ENCODE assay signal across 8 cellular contexts in the genomic region with DNA sequence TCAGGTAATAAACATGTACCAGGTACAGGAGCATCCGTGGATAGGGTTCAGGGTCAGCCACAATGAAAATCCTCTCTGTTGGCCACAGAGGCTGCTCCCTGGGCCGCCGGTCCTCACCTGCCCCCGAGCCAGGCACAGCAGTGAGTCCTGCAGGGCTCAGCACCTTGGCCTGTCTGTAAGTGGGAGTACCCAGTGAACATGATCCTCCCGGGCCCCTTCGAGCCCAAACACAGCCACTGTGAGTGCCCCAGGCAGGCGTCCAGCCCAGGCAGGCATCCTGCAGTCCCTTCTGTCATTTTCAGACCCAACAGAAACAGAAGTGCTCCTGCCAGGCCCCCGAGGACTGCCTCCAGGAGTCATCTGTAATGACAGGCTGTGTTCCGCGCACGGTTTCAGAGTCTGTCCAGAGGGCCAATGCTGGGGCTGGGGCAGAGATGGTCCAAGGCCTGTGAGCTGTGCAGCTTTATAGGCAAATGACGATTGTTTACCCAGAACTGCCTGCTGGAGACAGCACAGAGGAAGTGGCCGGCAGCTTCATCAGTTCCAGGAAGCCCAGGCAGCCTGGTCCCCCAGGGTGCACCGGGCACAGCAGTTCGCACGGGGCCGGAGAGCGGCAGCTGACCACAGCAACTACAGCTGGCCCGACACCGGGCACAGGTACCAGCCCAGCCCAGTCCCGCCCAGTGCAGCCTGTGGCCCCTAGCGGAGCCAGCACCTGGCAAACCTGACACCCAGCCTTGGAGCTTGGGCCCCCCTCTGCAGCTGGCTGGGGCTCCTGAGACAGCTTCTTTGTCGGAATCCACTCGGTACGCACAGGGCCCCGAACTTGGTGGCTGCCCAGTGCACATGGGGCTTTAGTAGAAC. TPM values are rescaled to one million over a fixed set of nuclear protein-coding genes. Genes with fewer than 3 reads are reported as not detected.
A peak's percentile ranks its signal among the peaks of the same experiment; 100 is the strongest.
DNase-seq lines count a peak whose midpoint lies in the region; ATAC-seq and TF ChIP-seq lines count a peak whose summit lies in the region.

No MANE protein-coding gene starts in this region.

- peaks cover 62% of the 10 kb centered on the region for H4K20me1 ChIP-seq in smooth muscle cell (ENCODE audit: low read depth)

- DNase-seq in activated naive CD4-positive, alpha-beta T cell treated with anti-CD3 and anti-CD28 coated beads, Interleukin-2, amount 10 ng/mL, durations not matched to agents 7 days and 5 days: peak; percentile 51
- DNase-seq in activated naive CD4-positive, alpha-beta T cell treated with Interleukin-2 at 50 U/mL for 16 hours: no peak
- peak; percentile 49 to 71 for DNase-seq in activated T-cell treated with anti-CD3 and anti-CD28 coated beads, Interleukin-2, amount 50 U/mL, for 72 hours
- peak; percentile 31 to 56 for DNase-seq in heart right ventricle
- peak; percentile 33 for DNase-seq in smooth muscle cell (lab: John Stamatoyannopoulos, UW; ENCODE audit: unreplicated experiment)
- no peak for DNase-seq in NCI-H2227 treated with DMSO at 0.1 percent for 48 hours (lab: John Stamatoyannopoulos, UW)
- DNase-seq in NCI-H748 treated with DMSO at 0.1 percent for 48 hours (lab: John Stamatoyannopoulos, UW): no peak
- no peak for DNase-seq in activated CD4-positive, alpha-beta T cell treated with anti-CD3 and anti-CD28 coated beads for 4 hours

- H3K4me3 ChIP-seq in heart right ventricle (peak overlapping the region in 1 of 10 donors; percentile 43), smooth muscle cell (no peak overlapping the region)

- H3K9ac ChIP-seq in smooth muscle cell (ENCODE audit: low read depth): no peak overlapping the region

- H3K27ac Mint-ChIP-seq in activated naive CD4-positive, alpha-beta T cell treated with anti-CD3 and anti-CD28 coated beads, Interleukin-2, amount 10 ng/mL, durations not matched to agents 7 days and 5 days: peak overlapping the region; percentile 91
- peak overlapping the region; percentile 99 for H3K27ac Mint-ChIP-seq in activated T-cell treated with anti-CD3 and anti-CD28 coated beads, Interleukin-2, amount 50 U/mL, for 72 hours

- H3K27ac ChIP-seq in heart right ventricle (peak overlapping the region in 8 of 10 donors; percentile 12 to 96 (median 58)), smooth muscle cell (ENCODE audit: low read depth) (peak overlapping the region; percentile 98)

- peaks cover 65% of the 10 kb centered on the region for H3K79me2 ChIP-seq in smooth muscle cell (ENCODE audit: low read depth)

- H2AFZ ChIP-seq in smooth muscle cell (ENCODE audit: low read depth): no peak overlapping the region

- H3K36me3 Mint-ChIP-seq in activated naive CD4-positive, alpha-beta T cell treated with anti-CD3 and anti-CD28 coated beads, Interleukin-2, amount 10 ng/mL, durations not matched to agents 7 days and 5 days: peaks cover 34% of the 10 kb centered on the region
- peaks cover 15 to 38% of the 10 kb centered on the region in 2 donors for H3K36me3 Mint-ChIP-seq in activated T-cell treated with anti-CD3 and anti-CD28 coated beads, Interleukin-2, amount 50 U/mL, for 72 hours (ENCODE audit: insufficient read depth in 2 of 2)

- peaks cover 0 to 7% (median 0%) of the 10 kb centered on the region in 9 donors for H3K36me3 ChIP-seq in heart right ventricle
- no peaks in the 10 kb centered on the region for H3K36me3 ChIP-seq in smooth muscle cell (ENCODE audit: low read depth)

- intact Hi-C loops in heart right ventricle (cut with DNase I): loop anchor here in 2 of 10 donors (10.0 kb wide), 1 partner anchor 49 kb away; no protein-coding TSS in a partner anchor

- peaks cover 28% of the 10 kb centered on the region for H3F3A ChIP-seq in smooth muscle cell (ENCODE audit: low read depth)

- peak overlapping the region; percentile 37 for H3K4me3 Mint-ChIP-seq in activated naive CD4-positive, alpha-beta T cell treated with anti-CD3 and anti-CD28 coated beads, Interleukin-2, amount 10 ng/mL, durations not matched to agents 7 days and 5 days
- H3K4me3 Mint-ChIP-seq in activated T-cell treated with anti-CD3 and anti-CD28 coated beads, Interleukin-2, amount 50 U/mL, for 72 hours: peak overlapping the region; percentile 86 to 91

- no peak for TF ChIP-seq CTCF in heart right ventricle (IDR thresholded peaks at IDR 0.05)
- no peak for TF ChIP-seq CTCF in smooth muscle cell (IDR thresholded peaks at IDR 0.05; ENCODE audit: borderline replicate concordance, insufficient read depth, poor library complexity, severe bottlenecking)

- H3K4me1 Mint-ChIP-seq in activated naive CD4-positive, alpha-beta T cell treated with anti-CD3 and anti-CD28 coated beads, Interleukin-2, amount 10 ng/mL, durations not matched to agents 7 days and 5 days: peaks cover 77% of the 10 kb centered on the region
- H3K4me1 Mint-ChIP-seq in activated T-cell treated with anti-CD3 and anti-CD28 coated beads, Interleukin-2, amount 50 U/mL, for 72 hours (ENCODE audit: low read depth): peaks cover 85% of the 10 kb centered on the region

- H3K27me3 ChIP-seq in heart right ventricle: peaks cover 0 to 8% (median 0%) of the 10 kb centered on the region in 7 donors
- no peaks in the 10 kb centered on the region for H3K27me3 ChIP-seq in smooth muscle cell (ENCODE audit: low read depth)

- WGBS in heart right ventricle, 2 donors: 62 to 74% methylated on average over 23 to 26 of the region's 26 CpGs
- 46% methylated on average over 26 of the region's 26 CpGs for WGBS in smooth muscle cell (ENCODE audit: low lambda C conversion rate)

- CTCF ChIA-PET in activated naive CD4-positive, alpha-beta T cell treated with anti-CD3 and anti-CD28 coated beads, Interleukin-2, amount 10 ng/mL, durations not matched to agents 7 days and 5 days (lab: Charles Lee): interaction anchor here (1.1 to 2.0 kb wide), 3 partner anchors 9 to 77 kb away, joined by 4 to 7 read pairs (median 5); no protein-coding TSS in a partner anchor

- H3K4me2 ChIP-seq in smooth muscle cell: peak overlapping the region; percentile 51

- H3K9me3 ChIP-seq in heart right ventricle: no peaks in the 10 kb centered on the region
- no peaks in the 10 kb centered on the region for H3K9me3 ChIP-seq in smooth muscle cell (replicated peaks; ENCODE audit: low read depth)

- no peaks in the 10 kb centered on the region for H3K27me3 Mint-ChIP-seq in activated naive CD4-positive, alpha-beta T cell treated with anti-CD3 and anti-CD28 coated beads, Interleukin-2, amount 10 ng/mL, durations not matched to agents 7 days and 5 days
- no peaks in the 10 kb centered on the region for H3K27me3 Mint-ChIP-seq in activated T-cell treated with anti-CD3 and anti-CD28 coated beads, Interleukin-2, amount 50 U/mL, for 72 hours (ENCODE audit: low read depth)

- H3K9me3 Mint-ChIP-seq in activated naive CD4-positive, alpha-beta T cell treated with anti-CD3 and anti-CD28 coated beads, Interleukin-2, amount 10 ng/mL, durations not matched to agents 7 days and 5 days: no peaks in the 10 kb centered on the region
- no peaks in the 10 kb centered on the region for H3K9me3 Mint-ChIP-seq in activated T-cell treated with anti-CD3 and anti-CD28 coated beads, Interleukin-2, amount 50 U/mL, for 72 hours

- H3K4me1 ChIP-seq in heart right ventricle (peaks cover 7 to 70% (median 30%) of the 10 kb centered on the region in 9 donors), smooth muscle cell (ENCODE audit: low read depth) (peaks cover 17% of the 10 kb centered on the region)

- ATAC-seq in activated T-cell treated with anti-CD3 and anti-CD28 coated beads, Interleukin-2, amount 50 U/mL, for 72 hours (replicated peaks in 1 of 2): peak; percentile 8 to 43
- ATAC-seq in heart right ventricle: peak in 6 of 8 donors; percentile 9 to 52 (median 23)

RNA-seq across cellular contexts. Expression of gene SLC7A5, which starts 13.2 kb away (rescaled TPM):
- total RNA-seq in activated T-cell treated with anti-CD3 and anti-CD28 coated beads, Interleukin-2, amount 50 U/mL, for 72 hours: 100 to 1,000 TPM; 463 to 508 TPM
- 10 to 100 TPM in 2 of 10 donors, 1 to 10 TPM in 8; 1.2 to 15.3 (median 4.1) TPM for total RNA-seq in heart right ventricle
- polyA plus RNA-seq in heart right ventricle: 1 to 10 TPM; 3.5 to 4.7 TPM
- total RNA-seq in smooth muscle cell: 40.5 and 51.3 TPM in 2 replicates
- 58.8 and 153 TPM in 2 replicates for polyA plus RNA-seq in smooth muscle cell

Comparison
In these comparisons a context has a peak if more than half of its experiments do, and no peak if none do; other contexts are left out.
1. DNase-seq: peak in activated naive CD4-positive, alpha-beta T cell treated with anti-CD3 and anti-CD28 coated beads, Interleukin-2, amount 10 ng/mL, durations not matched to agents 7 days and 5 days (single experiment), activated T-cell treated with anti-CD3 and anti-CD28 coated beads, Interleukin-2, amount 50 U/mL, for 72 hours (2 of 2), heart right ventricle (2 of 2) and smooth muscle cell (single experiment); none in activated naive CD4-positive, alpha-beta T cell treated with Interleukin-2 at 50 U/mL for 16 hours (single experiment), NCI-H2227 treated with DMSO at 0.1 percent for 48 hours (single experiment), NCI-H748 treated with DMSO at 0.1 percent for 48 hours (single experiment) and activated CD4-positive, alpha-beta T cell treated with anti-CD3 and anti-CD28 coated beads for 4 hours (0 of 2).